In the genomic region with DNA sequence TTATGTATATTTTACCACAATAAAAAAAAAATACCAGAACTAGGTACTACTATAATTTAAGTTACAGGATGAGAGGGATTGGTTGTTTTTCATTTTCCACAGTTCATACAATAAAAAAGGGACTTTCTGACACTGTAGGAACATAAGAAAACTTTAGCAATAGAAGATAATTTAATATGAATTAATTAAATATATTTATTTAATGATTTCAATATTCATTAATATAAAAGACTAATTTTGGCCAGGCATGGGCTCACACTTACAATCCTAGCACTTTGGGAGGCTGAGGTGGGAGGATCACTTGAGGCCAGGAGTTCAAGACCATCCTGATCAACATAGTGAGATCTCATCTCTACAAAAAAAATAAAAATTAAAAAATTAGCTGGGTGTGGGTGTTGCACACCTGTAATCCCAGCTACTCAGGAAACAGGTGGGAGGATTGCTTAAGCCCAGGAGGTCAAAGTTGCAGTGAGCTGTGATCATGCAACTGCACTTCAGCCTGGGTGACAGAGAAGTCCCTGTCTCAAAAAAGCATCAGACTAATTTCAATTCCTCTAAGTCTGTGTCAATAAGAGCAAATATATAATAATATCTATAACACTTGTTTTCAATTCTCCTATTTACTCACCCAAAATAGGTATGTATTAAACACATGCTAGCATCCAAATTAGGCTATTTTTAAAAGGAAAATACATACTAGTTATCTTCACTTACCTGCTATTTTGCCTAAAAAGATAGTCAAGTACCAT, we compare ENCODE assay signal across 24 cellular contexts.
DNase-seq lines count a peak whose midpoint lies in the region; ATAC-seq, FAIRE-seq and TF ChIP-seq lines count a peak whose summit lies in the region.
"Had no signal": no experiment of that assay in that cellular context is flagged by ENCODE, and none has a peak within 500 bp of the region (broad histone marks: within the 10 kb centered on the region; RNA-seq: fewer than 3 reads in every experiment).

No MANE protein-coding gene starts in this region.

- H3K27me3 ChIP-seq in brain microvascular endothelial cell (replicated peaks): no peaks in the 10 kb centered on the region
- H3K27me3 ChIP-seq: pancreas had no signal

- no peak overlapping the region for H3K4me3 ChIP-seq in brain microvascular endothelial cell (ENCODE audit: low read depth, low read length)
- H3K4me3 ChIP-seq: lower lobe of right lung, pancreas, skin epidermis, thoracic aorta had no signal

- peak overlapping the region in 6 of 8 donors; percentile 10 to 85 (median 78) for H3K4me3 Mint-ChIP-seq in naive B cell
- H3K4me3 Mint-ChIP-seq: activated CD4-positive, alpha-beta memory T cell treated with anti-CD3 and anti-CD28 coated beads, Interleukin-2, amount 10 ng/mL, durations not matched to agents 7 days and 5 days; activated naive CD8-positive, alpha-beta T cell; brain; dendritic cell treated with granulocyte-macrophage colony-stimulating factor and Interleukin-4, amounts not matched to agents 40 ng/mL and 50 ng/mL, for 4 days had no signal

- peak; percentile 83 for ATAC-seq in GM18511 (IDR thresholded peaks at IDR 0.05; ENCODE audit: unreplicated experiment)
- ATAC-seq in GM21723 (IDR thresholded peaks at IDR 0.05; ENCODE audit: unreplicated experiment): peak; percentile 81
- peak; percentile 56 for ATAC-seq in HG03103 (IDR thresholded peaks at IDR 0.05; ENCODE audit: low read depth, unreplicated experiment)
- ATAC-seq in naive B cell (ENCODE audit: low read depth in 2 of 2): peak; percentile 49 to 64
- ATAC-seq: lower lobe of right lung, pancreas had no signal

- H3K36me3 ChIP-seq in brain microvascular endothelial cell (replicated peaks): no peaks in the 10 kb centered on the region
- H3K36me3 ChIP-seq: lower lobe of right lung, pancreas, thoracic aorta had no signal

- FAIRE-seq in HTR-8/SVneo (lab: Jason Lieb, UNC): no peak
- FAIRE-seq: pancreas had no signal

- DNase-seq in naive B cell: peak; percentile 10
- DNase-seq in glomerular visceral epithelial cell (ENCODE audit: extremely low spot score): no peak
- DNase-seq in NCI-H82 treated with DMSO at 0.1 percent for 48 hours (lab: John Stamatoyannopoulos, UW; ENCODE audit: unreplicated experiment): no peak
- no peak for DNase-seq in HTR-8/SVneo (ENCODE audit: insufficient read length, low spot score)
- no peak for DNase-seq in brain microvascular endothelial cell
- DNase-seq: activated CD4-positive, alpha-beta memory T cell treated with anti-CD3 and anti-CD28 coated beads, Interleukin-2, amount 10 ng/mL, durations not matched to agents 7 days and 5 days; activated T-cell treated with anti-CD3 and anti-CD28 coated beads, Interleukin-2, amount 50 U/mL, for 48 hours; GF-D8; HCEC 1CT; lower lobe of right lung; NCI-H748 treated with DMSO at 0.1 percent for 48 hours; pancreas; RPMI8226; stimulated activated CD4-positive, alpha-beta T cell treated with anti-CD3 and anti-CD28 coated beads, Interleukin-4, amount 100 ng/mL, for 24 hours; stimulated activated CD8-positive, alpha-beta memory T cell treated with anti-CD3 and anti-CD28 coated beads, Interleukin-4, amount 100 ng/mL, for 48 hours had no signal

- H3K27ac Mint-ChIP-seq in naive B cell: peak overlapping the region in 5 of 6 donors; percentile 7 to 89 (median 83)
- H3K27ac Mint-ChIP-seq: activated CD4-positive, alpha-beta memory T cell treated with anti-CD3 and anti-CD28 coated beads, Interleukin-2, amount 10 ng/mL, durations not matched to agents 7 days and 5 days; activated naive CD8-positive, alpha-beta T cell; brain; dendritic cell treated with granulocyte-macrophage colony-stimulating factor and Interleukin-4, amounts not matched to agents 40 ng/mL and 50 ng/mL, for 4 days had no signal

- peaks cover 32 to 48% (median 32%) of the 10 kb centered on the region in 3 donors for H3K4me1 Mint-ChIP-seq in naive B cell
- H3K4me1 Mint-ChIP-seq: activated CD4-positive, alpha-beta memory T cell treated with anti-CD3 and anti-CD28 coated beads, Interleukin-2, amount 10 ng/mL, durations not matched to agents 7 days and 5 days; brain had no signal

- no peaks in the 10 kb centered on the region for H3K27me3 Mint-ChIP-seq in naive B cell
- H3K27me3 Mint-ChIP-seq: activated CD4-positive, alpha-beta memory T cell treated with anti-CD3 and anti-CD28 coated beads, Interleukin-2, amount 10 ng/mL, durations not matched to agents 7 days and 5 days; activated naive CD8-positive, alpha-beta T cell; brain; dendritic cell treated with granulocyte-macrophage colony-stimulating factor and Interleukin-4, amounts not matched to agents 40 ng/mL and 50 ng/mL, for 4 days had no signal

- in situ Hi-C loops in brain microvascular endothelial cell (cut with HindIII; ENCODE audit: low pct_ligation_motif_present, low sequenced_read_pairs): no loop called here

- no peak for TF ChIP-seq CTCF in brain microvascular endothelial cell (IDR thresholded peaks at IDR 0.05; ENCODE audit: low read depth, low read length, missing control alignments)

- H3K9me3 Mint-ChIP-seq in naive B cell: peaks cover 0 to 4% (median 0%) of the 10 kb centered on the region in 7 donors
- H3K9me3 Mint-ChIP-seq: activated CD4-positive, alpha-beta memory T cell treated with anti-CD3 and anti-CD28 coated beads, Interleukin-2, amount 10 ng/mL, durations not matched to agents 7 days and 5 days; brain; dendritic cell treated with granulocyte-macrophage colony-stimulating factor and Interleukin-4, amounts not matched to agents 40 ng/mL and 50 ng/mL, for 4 days had no signal

- no peaks in the 10 kb centered on the region for H3K36me3 Mint-ChIP-seq in naive B cell
- H3K36me3 Mint-ChIP-seq: activated naive CD8-positive, alpha-beta T cell; brain had no signal

- no peak overlapping the region for H3K27ac ChIP-seq in brain microvascular endothelial cell
- H3K27ac ChIP-seq: epithelial cell of prostate, lower lobe of right lung, pancreas, skin epidermis, thoracic aorta had no signal
